14 cellular contexts compared by ENCODE assay signal in genomic region chr12:23771230-23771949, GRCh38.
DNase-seq lines count a peak whose midpoint lies in the region; ATAC-seq and TF ChIP-seq lines count a peak whose summit lies in the region.
"Had no signal": no experiment of that assay in that cellular context is flagged by ENCODE, and none has a peak within 500 bp of the region (broad histone marks: within the 10 kb centered on the region; RNA-seq: fewer than 3 reads in every experiment).

No MANE protein-coding gene starts in this region.

- 25 to 33% (median 32%) methylated on average over 5 of the region's 5 CpGs for WGBS in psoas muscle, 3 donors

- in situ Hi-C loops in astrocyte of the spinal cord (cut with HindIII; ENCODE audit: low sequenced_read_pairs) (no loop called here), ACHN (cut with HindIII; ENCODE audit: low pct_ligation_motif_present, low pct_unique_long_range_greater_than_20kb, low sequenced_read_pairs) (no loop called here)

- ATAC-seq in HG02798 (IDR thresholded peaks at IDR 0.05; ENCODE audit: poor library complexity, unreplicated experiment) (peak; percentile 49), psoas muscle (peak in 3 of 4 donors; percentile 21 to 61 (median 56)), HG03565 (IDR thresholded peaks at IDR 0.05; ENCODE audit: unreplicated experiment) (no peak)
- ATAC-seq: T-cell had no signal

- TF ChIP-seq CTCF in astrocyte of the spinal cord (IDR thresholded peaks at IDR 0.05; ENCODE audit: low read depth, low read length) (no peak), psoas muscle (IDR thresholded peaks at IDR 0.05) (no peak), vagina (IDR thresholded peaks at IDR 0.05) (no peak)

- H3K27ac ChIP-seq in psoas muscle (no peak overlapping the region), vagina (no peak overlapping the region)
- H3K27ac ChIP-seq: BLaER1, HL-60 had no signal

- H3K36me3 ChIP-seq in psoas muscle (ENCODE audit: insufficient read depth in 1 of 2, low read depth in 1 of 2) (no peaks in the 10 kb centered on the region), vagina (no peaks in the 10 kb centered on the region)
- H3K36me3 ChIP-seq: BLaER1 had no signal

- intact Hi-C loops in psoas muscle (cut with DNase I): no loop called here
- intact Hi-C loops in vagina (cut with DNase I): no loop called here

- DNase-seq in astrocyte of the spinal cord (ENCODE audit: low read depth, low spot score) (peak; percentile 18), hippocampal formation (lab: John Stamatoyannopoulos, UW) (peak; percentile 74 to 82), psoas muscle (peak; percentile 28 to 63), vagina (ENCODE audit: extremely low spot score in 2 of 2) (no peak), NCI-H1694 (lab: John Stamatoyannopoulos, UW) (no peak), ACHN (no peak)
- DNase-seq: activated CD4-positive, alpha-beta T cell treated with anti-CD3 and anti-CD28 coated beads, Interleukin-2, amount 50 U/mL, for 48 hours; activated naive CD4-positive, alpha-beta T cell; NK-92 treated with Interleukin-12 subunit alpha and Interleukin-12 subunit beta, amount 100 ng/mL, for 24 hours; T-cell had no signal

- H3K4me1 ChIP-seq in psoas muscle (no peaks in the 10 kb centered on the region), vagina (no peaks in the 10 kb centered on the region)
- H3K4me1 ChIP-seq: BLaER1 had no signal

- H3K9me3 ChIP-seq in psoas muscle (no peaks in the 10 kb centered on the region), vagina (no peaks in the 10 kb centered on the region)
- H3K9me3 ChIP-seq: BLaER1 had no signal

- H3K27me3 ChIP-seq in psoas muscle (ENCODE audit: insufficient read depth in 3 of 3, low read length in 2 of 3) (no peaks in the 10 kb centered on the region), vagina (no peaks in the 10 kb centered on the region)
- H3K27me3 ChIP-seq: BLaER1 had no signal

- H3K4me3 ChIP-seq in astrocyte of the spinal cord (ENCODE audit: low read depth, low read length) (no peak overlapping the region), psoas muscle (no peak overlapping the region), vagina (no peak overlapping the region)
- H3K4me3 ChIP-seq: BLaER1 had no signal

- TF ChIP-seq POLR2A in vagina (IDR thresholded peaks at IDR 0.05): no peak

Comparison
In these comparisons a context has a peak if more than half of its experiments do, and no peak if none do; other contexts are left out.
1. DNase-seq: peak in astrocyte of the spinal cord (single experiment), hippocampal formation (2 of 2) and psoas muscle (2 of 2); none in vagina (0 of 2), NCI-H1694 (single experiment) and ACHN (single experiment).